Comparison of ENCODE assay signal across 9 cellular contexts in the genomic region with DNA sequence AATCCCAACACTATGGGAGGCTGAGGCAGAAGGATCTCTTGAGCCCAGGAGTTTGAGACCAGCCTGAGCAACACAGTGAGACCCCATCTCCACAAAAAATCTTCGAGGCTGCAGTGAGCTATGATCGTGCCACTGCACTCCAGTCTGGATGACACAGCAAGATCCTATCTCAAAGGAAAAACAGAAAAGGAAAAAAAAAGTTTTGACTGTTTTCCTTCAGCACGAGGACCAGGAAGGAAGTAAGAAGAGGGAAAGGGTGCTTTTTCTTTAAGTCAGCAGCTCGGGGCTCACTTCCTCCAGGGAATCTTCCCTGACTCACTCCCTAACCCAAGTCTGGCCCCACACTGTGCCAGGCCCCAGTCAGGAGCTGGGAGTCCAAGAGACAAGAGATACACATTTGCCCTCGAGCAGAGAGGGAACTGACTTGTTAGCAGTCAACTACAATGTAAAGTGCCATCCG. TPM values are rescaled to one million over a fixed set of nuclear protein-coding genes. Genes with fewer than 3 reads are reported as not detected.
A peak's percentile ranks its signal among the peaks of the same experiment; 100 is the strongest.
DNase-seq lines count a peak whose midpoint lies in the region; ATAC-seq and TF ChIP-seq lines count a peak whose summit lies in the region.
"Had no signal": no experiment of that assay in that cellular context is flagged by ENCODE, and none has a peak within 500 bp of the region (broad histone marks: within the 10 kb centered on the region; RNA-seq: fewer than 3 reads in every experiment).

No MANE protein-coding gene starts in this region.

- H3K36me3 ChIP-seq in SK-N-MC (ENCODE audit: insufficient read depth, low read length) = no peaks in the 10 kb centered on the region
- no peaks in the 10 kb centered on the region for H3K36me3 ChIP-seq in trophoblast cell (ENCODE audit: control insufficient read depth in 1 of 2, insufficient read depth in 2 of 2, low read length in 2 of 2)

- H3K4me3 ChIP-seq in SK-N-MC = peak overlapping the region; percentile 44
- no peak overlapping the region for H3K4me3 ChIP-seq in fibroblast of the aortic adventitia (ENCODE audit: low read depth, low read length)
- H3K4me3 ChIP-seq in trophoblast cell (ENCODE audit: low read depth, low read length) = no peak overlapping the region

- peak overlapping the region; percentile 95 for H3K27ac ChIP-seq in SK-N-MC
- H3K27ac ChIP-seq in trophoblast cell (ENCODE audit: low read depth, low read length) = peak overlapping the region; percentile 35

- no peak overlapping the region for H3K14ac ChIP-seq in trophoblast cell (ENCODE audit: low read length)

- H2BK5ac ChIP-seq in trophoblast cell (ENCODE audit: low read depth, low read length, poor library complexity) = peak overlapping the region; percentile 7

- H3K9me3 ChIP-seq in SK-N-MC (ENCODE audit: low read depth, low read length) (no peaks in the 10 kb centered on the region), trophoblast cell (ENCODE audit: insufficient read depth, low read depth, low read length) (no peaks in the 10 kb centered on the region)

- no peak for ATAC-seq in GM21576 (IDR thresholded peaks at IDR 0.05; ENCODE audit: unreplicated experiment)

- no CpG with 5 or more reads among the region's 6 CpGs for WGBS in trophoblast cell (ENCODE audit: extremely low coverage, insufficient coverage, insufficient read length)

- H3K4ac ChIP-seq in trophoblast cell (ENCODE audit: low read depth, low read length) = no peak overlapping the region

- H3K9ac ChIP-seq in SK-N-MC (ENCODE audit: insufficient read length) = peak overlapping the region; percentile 28
- H3K9ac ChIP-seq in trophoblast cell (ENCODE audit: low read length) = no peak overlapping the region

- no peak overlapping the region for H2AK5ac ChIP-seq in trophoblast cell (ENCODE audit: low read length)

- H4K8ac ChIP-seq in trophoblast cell (ENCODE audit: low read depth, low read length) = no peak overlapping the region

- no peak overlapping the region for H2AFZ ChIP-seq in trophoblast cell (ENCODE audit: insufficient read depth, low read length, poor library complexity)

- H3K4me1 ChIP-seq in trophoblast cell (ENCODE audit: control insufficient read depth in 1 of 2, insufficient read depth in 2 of 2, low read length in 2 of 2) = peaks cover 67 to 84% of the 10 kb centered on the region in 2 experiments

- DNase-seq in EH (ENCODE audit: low read depth) (peak; percentile 77), SK-N-MC (ENCODE audit: low read depth, low spot score) (no peak), fibroblast of the aortic adventitia (ENCODE audit: low read depth) (peak; percentile 57), trophoblast cell (peak; percentile 42 to 55), NCI-H345 (lab: John Stamatoyannopoulos, UW) (no peak), COLO668 (lab: John Stamatoyannopoulos, UW; ENCODE audit: unreplicated experiment) (no peak), T-helper 1 cell (no peak)
- DNase-seq: activated CD8-positive, alpha-beta memory T cell treated with anti-CD3 and anti-CD28 coated beads for 24 hours had no signal

- no peak overlapping the region for H3K4me2 ChIP-seq in trophoblast cell (ENCODE audit: low read length)

- TF ChIP-seq CTCF in fibroblast of the aortic adventitia (IDR thresholded peaks at IDR 0.05; ENCODE audit: insufficient read depth, low read length) = no peak

- no peak overlapping the region for H3K18ac ChIP-seq in trophoblast cell (ENCODE audit: low read length)

- H2BK120ac ChIP-seq in trophoblast cell (ENCODE audit: insufficient read depth, low read length, poor library complexity) = peak overlapping the region; percentile 40

- H4K12ac ChIP-seq in trophoblast cell (ENCODE audit: low read depth, low read length) = no peak overlapping the region

- H2BK12ac ChIP-seq in trophoblast cell (ENCODE audit: low read length) = no peak overlapping the region

- H4K91ac ChIP-seq in trophoblast cell (ENCODE audit: low read depth, low read length) = peak overlapping the region; percentile 32

- no peaks in the 10 kb centered on the region for H3K27me3 ChIP-seq in trophoblast cell (ENCODE audit: insufficient read depth, low read length)

- H3K79me2 ChIP-seq in trophoblast cell (ENCODE audit: control insufficient read depth, insufficient read depth, low read length, poor library complexity) = peaks cover 22% of the 10 kb centered on the region

- H3K79me1 ChIP-seq in trophoblast cell (ENCODE audit: low read length) = peaks cover 69% of the 10 kb centered on the region

- H3K23ac ChIP-seq in trophoblast cell (ENCODE audit: low read length) = no peak overlapping the region

RNA-seq across cellular contexts. Expression of gene ARRB1, which starts 14.2 kb away (rescaled TPM):
- 32.0 and 36.3 TPM in 2 replicates for total RNA-seq in fibroblast of the aortic adventitia (ENCODE audit: low replicate concordance)
- polyA plus RNA-seq in trophoblast cell (2013) = 34.1 and 34.7 TPM in 2 replicates

Comparison
In these comparisons a context has a peak if more than half of its experiments do, and no peak if none do; other contexts are left out.
1. DNase-seq: peak in EH (single experiment), fibroblast of the aortic adventitia (single experiment) and trophoblast cell (2 of 2); none in SK-N-MC (single experiment), NCI-H345 (single experiment), COLO668 (single experiment) and T-helper 1 cell (0 of 5).